ENCODE assay signal across 15 cellular contexts in the genomic region with DNA sequence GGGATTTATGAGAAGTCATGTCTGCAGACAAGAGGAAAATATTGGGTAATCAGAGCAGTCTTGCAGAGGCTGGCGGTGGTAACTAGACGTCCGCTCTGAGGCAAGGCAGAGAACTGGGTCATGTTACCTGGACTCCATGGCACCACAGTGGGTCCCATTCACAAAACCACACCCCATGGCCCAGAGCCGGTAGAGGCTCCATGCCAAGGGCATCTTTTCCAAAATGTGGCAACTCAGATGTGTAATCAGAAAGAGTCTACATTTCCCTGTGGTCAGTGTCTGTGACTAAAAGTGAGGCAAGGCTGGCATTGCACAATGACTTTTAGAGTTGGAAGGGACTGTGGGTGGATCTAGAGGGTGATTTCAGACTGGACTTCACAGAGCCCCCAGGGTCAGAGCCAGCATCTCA.
A peak's percentile ranks its signal among the peaks of the same experiment; 100 is the strongest.
DNase-seq lines count a peak whose midpoint lies in the region; ATAC-seq and TF ChIP-seq lines count a peak whose summit lies in the region.
"Had no signal": no experiment of that assay in that cellular context is flagged by ENCODE, and none has a peak within 500 bp of the region (broad histone marks: within the 10 kb centered on the region; RNA-seq: fewer than 3 reads in every experiment).

No MANE protein-coding gene starts in this region.

- TF ChIP-seq CTCF in foreskin fibroblast (IDR thresholded peaks at IDR 0.05; ENCODE audit: low read depth, low read length) (no peak), tibial artery (IDR thresholded peaks at IDR 0.05) (no peak)

- peak; percentile 86 for DNase-seq in SIG-M5 treated with dmso at 0.1 percent for 504 hours (lab: John Stamatoyannopoulos, UW; ENCODE audit: unreplicated experiment)
- no peak for DNase-seq in SIG-M5 (lab: John Stamatoyannopoulos, UW)
- peak; percentile 80 for DNase-seq in SKM-1 (lab: John Stamatoyannopoulos, UW; ENCODE audit: unreplicated experiment)
- peak; percentile 75 to 84 for DNase-seq in foreskin fibroblast
- DNase-seq in tibial artery = peak; percentile 53 to 72
- no peak for DNase-seq in cerebellar cortex (ENCODE audit: low spot score)
- DNase-seq: activated CD4-positive, alpha-beta T cell treated with anti-CD3 and anti-CD28 coated beads, Interleukin-2, amount 10 ng/mL, durations not matched to agents 24 days and 14 days; activated effector memory CD4-positive, alpha-beta T cell treated with Interleukin-2 at 50 U/mL for 16 hours; cortex of kidney; heart right ventricle; NCI-H446 treated with DMSO at 0.1 percent for 48 hours; stimulated activated CD4-positive, alpha-beta T cell treated with anti-CD3 and anti-CD28 coated beads, Interleukin-12 subunit alpha, Interleukin-12 subunit beta, amount 100 ng/mL, for 4 hours; stimulated activated CD8-positive, alpha-beta memory T cell treated with anti-CD3 and anti-CD28 coated beads, Interleukin-4, amount 100 ng/mL, for 48 hours had no signal

- H3K4me3 ChIP-seq in foreskin fibroblast (ENCODE audit: low read depth in 1 of 2, low read length in 2 of 2) (no peak overlapping the region), tibial artery (no peak overlapping the region)
- H3K4me3 ChIP-seq: heart right ventricle had no signal

- H3K36me3 ChIP-seq in tibial artery = no peaks in the 10 kb centered on the region
- H3K36me3 ChIP-seq: heart right ventricle had no signal

- H3K4me1 ChIP-seq in tibial artery = peaks cover 0 to 21% (median 0%) of the 10 kb centered on the region in 4 donors

- ATAC-seq in GM21717 (IDR thresholded peaks at IDR 0.05; ENCODE audit: unreplicated experiment) (no peak), GM21786 (IDR thresholded peaks at IDR 0.05; ENCODE audit: unreplicated experiment) (no peak)

- intact Hi-C loops in tibial artery (cut with DNase I; ENCODE audit: low total_unique reads) = no loop called here

- no peak overlapping the region for H3K27ac ChIP-seq in tibial artery
- H3K27ac ChIP-seq: heart right ventricle had no signal

- H3K27me3 ChIP-seq in tibial artery = no peaks in the 10 kb centered on the region
- H3K27me3 ChIP-seq: heart right ventricle had no signal

- no peaks in the 10 kb centered on the region for H3K9me3 ChIP-seq in tibial artery

Comparison
In these comparisons a context has a peak if more than half of its experiments do, and no peak if none do; other contexts are left out.
1. DNase-seq: peak in SIG-M5 treated with dmso at 0.1 percent for 504 hours (single experiment), SKM-1 (single experiment), foreskin fibroblast (2 of 2) and tibial artery (2 of 2); none in SIG-M5 (single experiment) and cerebellar cortex (single experiment).